8 cellular contexts compared by ENCODE assay signal in the genomic region with DNA sequence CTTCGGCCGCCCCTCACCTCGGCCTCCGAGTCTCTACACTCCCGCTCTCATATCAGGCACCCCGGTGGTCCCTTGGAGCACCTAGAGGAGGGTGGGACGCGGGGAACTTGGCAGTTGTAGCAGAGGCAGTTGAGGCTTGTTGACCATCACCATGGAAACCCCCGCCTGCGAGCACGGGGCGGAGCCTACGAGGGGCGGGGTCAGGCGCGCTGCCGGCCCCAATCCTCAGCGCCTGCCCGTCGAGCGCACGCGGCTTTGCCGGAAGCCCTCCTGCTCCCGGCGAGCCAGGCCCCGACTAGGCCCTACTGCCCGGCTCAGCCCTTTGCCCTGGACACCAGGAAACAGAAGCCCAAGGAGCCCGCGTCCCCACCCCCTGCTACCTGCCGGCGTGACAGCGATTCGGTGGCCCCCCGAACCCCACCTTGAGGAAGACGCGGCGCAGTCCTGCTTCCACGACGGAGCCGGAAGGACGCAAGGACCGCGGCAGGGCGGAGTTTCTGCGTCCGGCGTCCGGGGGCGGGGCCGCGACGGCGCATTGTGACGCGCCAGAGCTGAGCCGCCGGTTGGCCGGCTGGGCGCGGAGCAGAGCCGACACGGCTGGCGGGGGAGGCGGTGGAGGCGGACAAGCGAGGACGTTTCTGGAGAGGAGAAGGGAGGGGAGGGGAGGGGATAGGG. TPM values are rescaled to one million over a fixed set of nuclear protein-coding genes. Genes with fewer than 3 reads are reported as not detected.
DNase-seq lines count a peak whose midpoint lies in the region; ATAC-seq and TF ChIP-seq lines count a peak whose summit lies in the region.

A gene with protein sequence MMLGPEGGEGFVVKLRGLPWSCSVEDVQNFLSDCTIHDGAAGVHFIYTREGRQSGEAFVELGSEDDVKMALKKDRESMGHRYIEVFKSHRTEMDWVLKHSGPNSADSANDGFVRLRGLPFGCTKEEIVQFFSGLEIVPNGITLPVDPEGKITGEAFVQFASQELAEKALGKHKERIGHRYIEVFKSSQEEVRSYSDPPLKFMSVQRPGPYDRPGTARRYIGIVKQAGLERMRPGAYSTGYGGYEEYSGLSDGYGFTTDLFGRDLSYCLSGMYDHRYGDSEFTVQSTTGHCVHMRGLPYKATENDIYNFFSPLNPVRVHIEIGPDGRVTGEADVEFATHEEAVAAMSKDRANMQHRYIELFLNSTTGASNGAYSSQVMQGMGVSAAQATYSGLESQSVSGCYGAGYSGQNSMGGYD (minus strand): TSS at position 477 of the 675 bp plus-strand sequence. CDS start 21,302 bp downstream, outside the sequence.

- H3K27me3 Mint-ChIP-seq in activated CD4-positive, alpha-beta T cell treated with anti-CD3 and anti-CD28 coated beads for 36 hours: no peaks in the 10 kb centered on the region
- no peaks in the 10 kb centered on the region for H3K27me3 Mint-ChIP-seq in chondrocyte (ENCODE audit: low read depth)

- DNase-seq in Ammon's horn (ENCODE audit: low spot score) (peak; percentile 96), NCI-H460 (ENCODE audit: extremely low read depth, low read depth) (peak; percentile 95), chondrocyte (ENCODE audit: low spot score) (peak; percentile 97), kidney glomerular epithelial cell (lab: John Stamatoyannopoulos, UW) (peak; percentile 80)
- peak; percentile 97 for DNase-seq in activated CD4-positive, alpha-beta T cell treated with anti-CD3 and anti-CD28 coated beads for 36 hours
- DNase-seq in stimulated activated CD4-positive, alpha-beta T cell treated with anti-CD3 and anti-CD28 coated beads, Interleukin-15, amount 100 ng/mL, for 48 hours (ENCODE audit: low read depth in 2 of 2): peak; percentile 89 to 93

- CTCF ChIA-PET in activated CD4-positive, alpha-beta T cell treated with anti-CD3 and anti-CD28 coated beads for 36 hours (lab: Charles Lee): interaction anchor here (0.9 kb wide), 1 partner anchor 10 kb away, joined by 3 read pairs; no protein-coding TSS in a partner anchor

- ATAC-seq in HG03432 (IDR thresholded peaks at IDR 0.05; ENCODE audit: unreplicated experiment): peak; percentile 74
- peak; percentile 77 for ATAC-seq in activated CD4-positive, alpha-beta T cell treated with anti-CD3 and anti-CD28 coated beads for 36 hours

- no peak for TF ChIP-seq CTCF in chondrocyte (IDR thresholded peaks at IDR 0.05)

- H3K4me1 Mint-ChIP-seq in activated CD4-positive, alpha-beta T cell treated with anti-CD3 and anti-CD28 coated beads for 36 hours: peaks cover 21% of the 10 kb centered on the region
- H3K4me1 Mint-ChIP-seq in chondrocyte (ENCODE audit: low read depth): peaks cover 36% of the 10 kb centered on the region

- no peaks in the 10 kb centered on the region for H3K9me3 Mint-ChIP-seq in activated CD4-positive, alpha-beta T cell treated with anti-CD3 and anti-CD28 coated beads for 36 hours (ENCODE audit: low read depth)
- no peaks in the 10 kb centered on the region for H3K9me3 Mint-ChIP-seq in chondrocyte (ENCODE audit: low read depth)

- H3K27ac Mint-ChIP-seq in activated CD4-positive, alpha-beta T cell treated with anti-CD3 and anti-CD28 coated beads for 36 hours: peak within 1 kb of the TSS; percentile 100
- H3K27ac Mint-ChIP-seq in chondrocyte (ENCODE audit: unreplicated experiment): peak within 1 kb of the TSS; percentile 98

- peaks cover 45% of the 10 kb centered on the region for H3K36me3 Mint-ChIP-seq in activated CD4-positive, alpha-beta T cell treated with anti-CD3 and anti-CD28 coated beads for 36 hours (ENCODE audit: low read depth)
- no peaks in the 10 kb centered on the region for H3K36me3 Mint-ChIP-seq in chondrocyte (ENCODE audit: low read depth)

- H3K4me3 Mint-ChIP-seq in activated CD4-positive, alpha-beta T cell treated with anti-CD3 and anti-CD28 coated beads for 36 hours: peak within 1 kb of the TSS; percentile 99
- peak within 1 kb of the TSS; percentile 92 for H3K4me3 Mint-ChIP-seq in chondrocyte (ENCODE audit: unreplicated experiment)

- intact Hi-C loops in activated CD4-positive, alpha-beta T cell treated with anti-CD3 and anti-CD28 coated beads for 36 hours (cut with DNase I, micrococcal nuclease): loop anchor here (1.0 to 10.0 kb wide), 8 partner anchors 11 to 770 kb away; a partner anchor contains a TSS

- peak; percentile 90 for TF ChIP-seq POLR2A in GM19193 (IDR thresholded peaks at IDR 0.05; ENCODE audit: extremely low read depth, insufficient read depth, insufficient read length)

- POLR2A ChIA-PET in activated CD4-positive, alpha-beta T cell treated with anti-CD3 and anti-CD28 coated beads for 36 hours (lab: Charles Lee): interaction anchor here (0.6 to 1.8 kb wide), 8 partner anchors 10 to 270 kb away, joined by 3 to 24 read pairs (median 4); a partner anchor contains a TSS

RNA-seq across cellular contexts. Expression of the gene that starts here (rescaled TPM):
- 225 and 256 TPM in 2 replicates for total RNA-seq in NCI-H460 (2014; rRNA removed; shearing (Covaris generic))
- 257 and 342 TPM in 2 replicates for polyA plus RNA-seq in NCI-H460 (2014; cell fraction: nucleus; rRNA removed)
- 100 to 1,000 TPM; 410 to 466 TPM for total RNA-seq in activated CD4-positive, alpha-beta T cell treated with anti-CD3 and anti-CD28 coated beads for 36 hours
- 122 to 126 TPM (median 123 TPM) in 3 replicates for total RNA-seq in chondrocyte

Comparison
In these comparisons a context has a peak if more than half of its experiments do, and no peak if none do; other contexts are left out.
1. Peak in every context shown above with its lines: DNase-seq and ATAC-seq.